Comparison of ENCODE assay signal across 12 cellular contexts in genomic region chr14:68951800-68952540, GRCh38. TPM values are rescaled to one million over a fixed set of nuclear protein-coding genes. Genes with fewer than 3 reads are reported as not detected.
DNase-seq lines count a peak whose midpoint lies in the region; ATAC-seq, FAIRE-seq and TF ChIP-seq lines count a peak whose summit lies in the region.
"Had no signal": no experiment of that assay in that cellular context is flagged by ENCODE, and none has a peak within 500 bp of the region (broad histone marks: within the 10 kb centered on the region; RNA-seq: fewer than 3 reads in every experiment).

No MANE protein-coding gene starts in this region.

- H3K79me2 ChIP-seq in endothelial cell of umbilical vein (ENCODE audit: control insufficient read depth, insufficient read depth, low read length), result peaks cover 99% of the 10 kb centered on the region

- no peaks in the 10 kb centered on the region for H3K9me1 ChIP-seq in endothelial cell of umbilical vein (replicated peaks; ENCODE audit: control insufficient read depth, extremely low read depth, insufficient read depth, low read length)

- no peak for TF ChIP-seq CTCF in endothelial cell of umbilical vein (IDR thresholded peaks at IDR 0.05; ENCODE audit: extremely low read depth in 1 of 2, insufficient read depth in 1 of 2, low read depth in 1 of 2, low read length in 2 of 2)

- H3K4me1 Mint-ChIP-seq in activated T-cell treated with anti-CD3 and anti-CD28 coated beads, Interleukin-2, amount 50 U/mL, for 24 hours (ENCODE audit: low read depth), result peaks cover 87% of the 10 kb centered on the region
- peaks cover 77% of the 10 kb centered on the region for H3K4me1 Mint-ChIP-seq in activated T-cell treated with anti-CD3 and anti-CD28 coated beads, Interleukin-2, amount 50 U/mL, for 4 hours (ENCODE audit: low read depth)

- DNase-seq in activated T-cell treated with anti-CD3 and anti-CD28 coated beads, Interleukin-2, amount 50 U/mL, for 24 hours, result no peak
- no peak for DNase-seq in activated T-cell treated with anti-CD3 and anti-CD28 coated beads, Interleukin-2, amount 50 U/mL, for 4 hours
- DNase-seq in endothelial cell of umbilical vein (ENCODE audit: low read depth, low spot score) (no peak), urothelium cell line (ENCODE audit: low spot score) (no peak), OCI-M2 (lab: John Stamatoyannopoulos, UW; ENCODE audit: unreplicated experiment) (no peak)
- DNase-seq in activated CD4-positive, alpha-beta T cell treated with anti-CD3 and anti-CD28 coated beads, Interleukin-2, amount 50 U/mL, for 4 hours, result no peak
- DNase-seq: activated CD8-positive, alpha-beta memory T cell treated with anti-CD3 and anti-CD28 coated beads, Interleukin-2, amount 50 U/mL, for 48 hours; effector CD4-positive, alpha-beta T cell; NCI-H187 had no signal

- no peak overlapping the region for H3K4me3 Mint-ChIP-seq in activated T-cell treated with anti-CD3 and anti-CD28 coated beads, Interleukin-2, amount 50 U/mL, for 24 hours
- H3K4me3 Mint-ChIP-seq in activated T-cell treated with anti-CD3 and anti-CD28 coated beads, Interleukin-2, amount 50 U/mL, for 4 hours, result no peak overlapping the region

- H3K9me3 ChIP-seq in endothelial cell of umbilical vein (replicated peaks; ENCODE audit: control insufficient read depth, insufficient read depth, low read length) (no peaks in the 10 kb centered on the region), muscle layer of duodenum (ENCODE audit: control insufficient read depth in 1 of 2, low read length in 2 of 2) (no peaks in the 10 kb centered on the region)

- peaks cover 15% of the 10 kb centered on the region for H3K36me3 Mint-ChIP-seq in activated T-cell treated with anti-CD3 and anti-CD28 coated beads, Interleukin-2, amount 50 U/mL, for 24 hours (ENCODE audit: low read depth)
- H3K36me3 Mint-ChIP-seq in activated T-cell treated with anti-CD3 and anti-CD28 coated beads, Interleukin-2, amount 50 U/mL, for 4 hours (ENCODE audit: insufficient read depth), result peaks cover 7% of the 10 kb centered on the region

- CTCF ChIA-PET in endothelial cell of umbilical vein (lab: Charles Lee), result interaction anchor here (0.7 to 1.7 kb wide), 10 partner anchors 10 to 155 kb away, joined by 3 to 6 read pairs (median 4); no protein-coding TSS in a partner anchor

- H3K36me3 ChIP-seq in endothelial cell of umbilical vein (ENCODE audit: control insufficient read depth in 2 of 2, extremely low read depth in 1 of 2, insufficient read depth in 2 of 2, low read length in 2 of 2) (peaks cover 0 to 11% of the 10 kb centered on the region in 2 experiments), muscle layer of duodenum (ENCODE audit: control insufficient read depth in 1 of 2, insufficient read depth in 2 of 2, low read length in 2 of 2) (peaks cover 0 to 6% of the 10 kb centered on the region in 2 donors)

- H3K27ac Mint-ChIP-seq in activated T-cell treated with anti-CD3 and anti-CD28 coated beads, Interleukin-2, amount 50 U/mL, for 24 hours, result peak overlapping the region; percentile 87

- H2AFZ ChIP-seq in endothelial cell of umbilical vein (ENCODE audit: low read depth, low read length), result no peak overlapping the region

- peak overlapping the region; percentile 32 for H3K4me2 ChIP-seq in endothelial cell of umbilical vein (ENCODE audit: insufficient read depth, low read length)

- no peak for TF ChIP-seq POLR2A in endothelial cell of umbilical vein (IDR thresholded peaks at IDR 0.05; ENCODE audit: low read depth, low read length)

- FAIRE-seq in endothelial cell of umbilical vein (lab: Jason Lieb, UNC) (no peak), urothelium cell line (lab: Jason Lieb, UNC) (peak; percentile 20)
- FAIRE-seq: A204.1 had no signal

- intact Hi-C loops in endothelial cell of umbilical vein (cut with micrococcal nuclease), result loop anchor here (2.0 kb wide), 1 partner anchor 27 kb away; the partner anchor contains the start of gene ACTN1

- POLR2A ChIA-PET in endothelial cell of umbilical vein (lab: Charles Lee), result interaction anchor here (1.1 to 1.5 kb wide), 2 partner anchors 12 to 13 kb away, joined by 3 to 4 read pairs; no protein-coding TSS in a partner anchor

- peak overlapping the region; percentile 77 for H3K27ac ChIP-seq in endothelial cell of umbilical vein (ENCODE audit: insufficient read depth, low read depth, low read length)
- peak overlapping the region; percentile 72 for H3K27ac ChIP-seq in muscle layer of duodenum (ENCODE audit: low read length)

- peaks cover 5% of the 10 kb centered on the region for H4K20me1 ChIP-seq in endothelial cell of umbilical vein (replicated peaks; ENCODE audit: control insufficient read depth, extremely low read depth, insufficient read depth, low read length)

- ATAC-seq in activated T-cell treated with anti-CD3 and anti-CD28 coated beads, Interleukin-2, amount 50 U/mL, for 4 hours, result no peak
- no peak for ATAC-seq in HG03159 (IDR thresholded peaks at IDR 0.05; ENCODE audit: unreplicated experiment)

- peaks cover 85% of the 10 kb centered on the region for H3K4me1 ChIP-seq in endothelial cell of umbilical vein (ENCODE audit: control insufficient read depth, extremely low read depth, insufficient read depth, low read length)
- peaks cover 38 to 84% of the 10 kb centered on the region in 2 donors for H3K4me1 ChIP-seq in muscle layer of duodenum (ENCODE audit: control insufficient read depth in 1 of 2, insufficient read depth in 2 of 2, low read length in 2 of 2)

- H3K9me3 Mint-ChIP-seq in activated T-cell treated with anti-CD3 and anti-CD28 coated beads, Interleukin-2, amount 50 U/mL, for 24 hours, result no peaks in the 10 kb centered on the region
- H3K9me3 Mint-ChIP-seq in activated T-cell treated with anti-CD3 and anti-CD28 coated beads, Interleukin-2, amount 50 U/mL, for 4 hours, result no peaks in the 10 kb centered on the region

- no peak overlapping the region for H3K9ac ChIP-seq in endothelial cell of umbilical vein (replicated peaks; ENCODE audit: extremely low read depth, insufficient read depth, low read length)

- H3K27me3 Mint-ChIP-seq in activated T-cell treated with anti-CD3 and anti-CD28 coated beads, Interleukin-2, amount 50 U/mL, for 24 hours, result no peaks in the 10 kb centered on the region
- H3K27me3 Mint-ChIP-seq in activated T-cell treated with anti-CD3 and anti-CD28 coated beads, Interleukin-2, amount 50 U/mL, for 4 hours (ENCODE audit: low read depth), result no peaks in the 10 kb centered on the region

- H3K27me3 ChIP-seq in endothelial cell of umbilical vein (ENCODE audit: control insufficient read depth in 2 of 2, insufficient read depth in 2 of 2, low read length in 2 of 2) (no peaks in the 10 kb centered on the region), muscle layer of duodenum (ENCODE audit: low read depth, low read length) (no peaks in the 10 kb centered on the region)

- dilution Hi-C loops in endothelial cell of umbilical vein (cut with MboI; ENCODE audit: extremely low pct_ligation_motif_present, low sequenced_read_pairs), result no loop called here

- no peak overlapping the region for H3K4me3 ChIP-seq in endothelial cell of umbilical vein (replicated peaks in 1 of 3; ENCODE audit: insufficient read depth in 1 of 3, low read depth in 1 of 3, low read length in 3 of 3)
- peak overlapping the region; percentile 2 to 53 for H3K4me3 ChIP-seq in muscle layer of duodenum (ENCODE audit: low read depth in 1 of 2, low read length in 2 of 2)

- BruUV-seq in endothelial cell of umbilical vein (replicated peaks; lab: Mats Ljungman, UMichigan), result no TSS peak

TF ChIP-seq in endothelial cell of umbilical vein, 7 proteins besides CTCF, POLR2A, EP300 and RAD21:
- no peak for TF ChIP-seq EZH2 (IDR thresholded peaks at IDR 0.05; ENCODE audit: borderline replicate concordance, low read depth, low read length, severe bottlenecking)

RNA-seq across cellular contexts. Expression of gene ACTN1, which starts 27.1 kb away (rescaled TPM):
- 10 to 100 TPM; 47.0 to 77.1 (median 56.2) TPM for total RNA-seq in activated T-cell treated with anti-CD3 and anti-CD28 coated beads, Interleukin-2, amount 50 U/mL, for 4 hours
- total RNA-seq in endothelial cell of umbilical vein, result 442 and 443 TPM in 2 replicates
- 463 and 633 TPM in 2 replicates for polyA plus RNA-seq in endothelial cell of umbilical vein
- polyA plus RNA-seq in endothelial cell of umbilical vein (2011; cell fraction: cytosol; rRNA removed), result 379 and 382 TPM in 2 replicates
- polyA plus RNA-seq in endothelial cell of umbilical vein (2011; cell fraction: nucleus; rRNA removed), result 777 and 896 TPM in 2 replicates
- 398 and 442 TPM in 2 replicates for polyA plus RNA-seq in endothelial cell of umbilical vein (2012)
- 744 and 789 TPM in 2 replicates for polyA minus RNA-seq in endothelial cell of umbilical vein
- polyA minus RNA-seq in endothelial cell of umbilical vein (2011; cell fraction: cytosol; rRNA and poly(A)+ RNA removed), result 104 TPM
- 424 and 544 TPM in 2 replicates for polyA minus RNA-seq in endothelial cell of umbilical vein (2011; cell fraction: nucleus; rRNA and poly(A)+ RNA removed)

Comparison
In these comparisons a context has a peak if more than half of its experiments do, and no peak if none do; other contexts are left out.
1. H3K4me3 ChIP-seq: peak in muscle layer of duodenum (2 of 2); none in endothelial cell of umbilical vein (0 of 3).